9 cellular contexts compared by ENCODE assay signal in genomic region chr3:127786358-127787070, GRCh38. TPM values are rescaled to one million over a fixed set of nuclear protein-coding genes. Genes with fewer than 3 reads are reported as not detected.
DNase-seq lines count a peak whose midpoint lies in the region; ATAC-seq and TF ChIP-seq lines count a peak whose summit lies in the region.
"Had no signal": no experiment of that assay in that cellular context is flagged by ENCODE, and none has a peak within 500 bp of the region (broad histone marks: within the 10 kb centered on the region; RNA-seq: fewer than 3 reads in every experiment).

No MANE protein-coding gene starts in this region.

- H3K4me1 ChIP-seq in uterus: peaks cover 0 to 8% of the 10 kb centered on the region in 2 donors

- no peak overlapping the region for H3K4me3 ChIP-seq in uterus

- ATAC-seq in GM21723 (IDR thresholded peaks at IDR 0.05; ENCODE audit: unreplicated experiment): no peak

- H3K27me3 ChIP-seq in uterus: no peaks in the 10 kb centered on the region

- TF ChIP-seq CTCF in uterus (IDR thresholded peaks at IDR 0.05): no peak

- no peaks in the 10 kb centered on the region for H3K36me3 ChIP-seq in uterus

- intact Hi-C loops in uterus (cut with DNase I; ENCODE audit: low total_unique reads): no loop called here

- DNase-seq in NCI-H1417 (lab: John Stamatoyannopoulos, UW) (peak; percentile 69 to 86 (median 83)), NCI-H1417 treated with DMSO at 0.1 percent for 48 hours (lab: John Stamatoyannopoulos, UW) (no peak), cerebellar cortex (ENCODE audit: low spot score) (peak; percentile 95), mesenteric fat pad (ENCODE audit: low spot score) (peak; percentile 90), uterus (peak; percentile 74 to 88), SIG-M5 (lab: John Stamatoyannopoulos, UW) (no peak)
- DNase-seq in activated effector memory CD4-positive, alpha-beta T cell treated with Interleukin-2 at 50 U/mL for 16 hours: no peak

- peak overlapping the region; percentile 10 to 39 for H3K27ac ChIP-seq in uterus
- H3K27ac ChIP-seq: 22Rv1 had no signal

- no peak for TF ChIP-seq POLR2A in uterus (IDR thresholded peaks at IDR 0.05)

- H3K9me3 ChIP-seq in uterus: no peaks in the 10 kb centered on the region

RNA-seq across cellular contexts. Expression of gene MGLL, which starts 35.8 kb away (rescaled TPM):
- 301 TPM for total RNA-seq in mesenteric fat pad
- 10 to 100 TPM; 12.6 to 44.8 (median 32.3) TPM for total RNA-seq in uterus

Comparison
In these comparisons a context has a peak if more than half of its experiments do, and no peak if none do; other contexts are left out.
1. DNase-seq: peak in NCI-H1417 (3 of 3), cerebellar cortex (single experiment), mesenteric fat pad (single experiment) and uterus (2 of 2); none in NCI-H1417 treated with DMSO at 0.1 percent for 48 hours (single experiment), activated effector memory CD4-positive, alpha-beta T cell treated with Interleukin-2 at 50 U/mL for 16 hours (single experiment) and SIG-M5 (single experiment).